1 cellular context compared by ENCODE assay signal in the genomic region with DNA sequence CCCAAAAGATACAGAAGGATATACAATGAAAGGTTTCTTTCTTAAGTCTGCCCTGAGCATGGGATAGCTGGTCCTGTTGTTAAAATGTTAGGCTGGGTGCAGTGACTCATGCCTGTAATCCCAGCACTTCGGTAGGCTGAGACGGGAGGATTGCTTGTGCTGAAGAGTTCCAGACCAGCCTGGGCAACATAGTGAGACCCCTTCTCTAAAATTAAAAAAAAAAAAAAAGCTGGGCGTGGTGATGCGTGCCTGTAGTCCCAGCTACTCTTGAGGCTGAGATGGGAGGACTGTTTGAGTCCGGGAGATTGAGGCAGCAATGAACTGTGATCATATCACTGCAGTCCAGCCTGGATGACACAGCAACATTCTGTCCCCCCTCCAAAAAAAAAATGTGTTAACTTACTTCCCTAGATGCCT.
TF ChIP-seq lines count a peak whose summit lies in the region.

No MANE protein-coding gene starts in this region.

TF ChIP-seq in K562, 482 proteins besides CTCF, POLR2A, EP300 and RAD21 (continued from another document):
- TF ChIP-seq, protein P1, sequence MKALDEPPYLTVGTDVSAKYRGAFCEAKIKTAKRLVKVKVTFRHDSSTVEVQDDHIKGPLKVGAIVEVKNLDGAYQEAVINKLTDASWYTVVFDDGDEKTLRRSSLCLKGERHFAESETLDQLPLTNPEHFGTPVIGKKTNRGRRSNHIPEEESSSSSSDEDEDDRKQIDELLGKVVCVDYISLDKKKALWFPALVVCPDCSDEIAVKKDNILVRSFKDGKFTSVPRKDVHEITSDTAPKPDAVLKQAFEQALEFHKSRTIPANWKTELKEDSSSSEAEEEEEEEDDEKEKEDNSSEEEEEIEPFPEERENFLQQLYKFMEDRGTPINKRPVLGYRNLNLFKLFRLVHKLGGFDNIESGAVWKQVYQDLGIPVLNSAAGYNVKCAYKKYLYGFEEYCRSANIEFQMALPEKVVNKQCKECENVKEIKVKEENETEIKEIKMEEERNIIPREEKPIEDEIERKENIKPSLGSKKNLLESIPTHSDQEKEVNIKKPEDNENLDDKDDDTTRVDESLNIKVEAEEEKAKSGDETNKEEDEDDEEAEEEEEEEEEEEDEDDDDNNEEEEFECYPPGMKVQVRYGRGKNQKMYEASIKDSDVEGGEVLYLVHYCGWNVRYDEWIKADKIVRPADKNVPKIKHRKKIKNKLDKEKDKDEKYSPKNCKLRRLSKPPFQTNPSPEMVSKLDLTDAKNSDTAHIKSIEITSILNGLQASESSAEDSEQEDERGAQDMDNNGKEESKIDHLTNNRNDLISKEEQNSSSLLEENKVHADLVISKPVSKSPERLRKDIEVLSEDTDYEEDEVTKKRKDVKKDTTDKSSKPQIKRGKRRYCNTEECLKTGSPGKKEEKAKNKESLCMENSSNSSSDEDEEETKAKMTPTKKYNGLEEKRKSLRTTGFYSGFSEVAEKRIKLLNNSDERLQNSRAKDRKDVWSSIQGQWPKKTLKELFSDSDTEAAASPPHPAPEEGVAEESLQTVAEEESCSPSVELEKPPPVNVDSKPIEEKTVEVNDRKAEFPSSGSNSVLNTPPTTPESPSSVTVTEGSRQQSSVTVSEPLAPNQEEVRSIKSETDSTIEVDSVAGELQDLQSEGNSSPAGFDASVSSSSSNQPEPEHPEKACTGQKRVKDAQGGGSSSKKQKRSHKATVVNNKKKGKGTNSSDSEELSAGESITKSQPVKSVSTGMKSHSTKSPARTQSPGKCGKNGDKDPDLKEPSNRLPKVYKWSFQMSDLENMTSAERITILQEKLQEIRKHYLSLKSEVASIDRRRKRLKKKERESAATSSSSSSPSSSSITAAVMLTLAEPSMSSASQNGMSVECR (CRISPR knock-in tag; IDR thresholded peaks at IDR 0.05) = no peak
- TF ChIP-seq PURB (CRISPR knock-in tag; IDR thresholded peaks at IDR 0.05; ENCODE audit: low read depth) (no peak), GABPB1 (CRISPR knock-in tag; IDR thresholded peaks at IDR 0.05) (no peak), CXXC5 (CRISPR knock-in tag; IDR thresholded peaks at IDR 0.05) (peak; percentile 52; the same call in 1 of the 2 replicates), ZNF436 (CRISPR knock-in tag; IDR thresholded peaks at IDR 0.05) (no peak), RCOR1 (IDR thresholded peaks at IDR 0.05; ENCODE audit: borderline replicate concordance in 1 of 2, low read depth in 2 of 2, low read length in 2 of 2) (peak in 1 of 2 experiments; percentile 77; a peak in 2 of 4 replicates)
